3 cellular contexts compared by ENCODE assay signal in genomic region chr15:74082450-74082849, GRCh38. TPM values are rescaled to one million over a fixed set of nuclear protein-coding genes. Genes with fewer than 3 reads are reported as not detected.
"Had no signal": no experiment of that assay in that cellular context is flagged by ENCODE, and none has a peak within 500 bp of the region (broad histone marks: within the 10 kb centered on the region; RNA-seq: fewer than 3 reads in every experiment).

A gene with protein sequence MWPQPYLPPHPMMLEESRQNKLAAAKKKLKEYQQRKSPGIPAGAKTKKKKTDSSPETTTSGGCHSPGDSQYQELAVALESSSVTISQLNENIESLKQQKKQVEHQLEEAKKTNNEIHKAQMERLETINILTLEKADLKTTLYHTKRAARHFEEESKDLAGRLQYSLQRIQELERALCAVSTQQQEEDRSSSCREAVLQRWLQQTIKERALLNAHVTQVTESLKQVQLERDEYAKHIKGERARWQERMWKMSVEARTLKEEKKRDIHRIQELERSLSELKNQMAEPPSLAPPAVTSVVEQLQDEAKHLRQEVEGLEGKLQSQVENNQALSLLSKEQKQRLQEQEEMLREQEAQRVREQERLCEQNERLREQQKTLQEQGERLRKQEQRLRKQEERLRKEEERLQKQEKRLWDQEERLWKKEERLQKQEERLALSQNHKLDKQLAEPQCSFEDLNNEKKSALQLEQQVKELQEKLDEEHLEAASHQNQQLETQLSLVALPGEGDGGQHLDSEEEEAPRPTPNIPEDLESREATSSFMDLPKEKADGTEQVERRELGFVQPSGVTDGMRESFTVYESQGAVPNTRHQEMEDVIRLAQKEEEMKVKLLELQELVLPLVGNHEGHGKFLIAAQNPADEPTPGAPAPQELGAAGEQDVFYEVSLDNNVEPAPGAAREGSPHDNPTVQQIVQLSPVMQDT (minus strand): TSS chr15:74082550. CDS start chr15:74082509, 41 bp downstream.

RNA-seq across cellular contexts. Expression of the gene that starts here (rescaled TPM):
- total RNA-seq: GM23248, H4, HFFc6 had no signal
- polyA plus RNA-seq: GM23248 had no signal
